ENCODE assay signal across 1 cellular context in the genomic region with DNA sequence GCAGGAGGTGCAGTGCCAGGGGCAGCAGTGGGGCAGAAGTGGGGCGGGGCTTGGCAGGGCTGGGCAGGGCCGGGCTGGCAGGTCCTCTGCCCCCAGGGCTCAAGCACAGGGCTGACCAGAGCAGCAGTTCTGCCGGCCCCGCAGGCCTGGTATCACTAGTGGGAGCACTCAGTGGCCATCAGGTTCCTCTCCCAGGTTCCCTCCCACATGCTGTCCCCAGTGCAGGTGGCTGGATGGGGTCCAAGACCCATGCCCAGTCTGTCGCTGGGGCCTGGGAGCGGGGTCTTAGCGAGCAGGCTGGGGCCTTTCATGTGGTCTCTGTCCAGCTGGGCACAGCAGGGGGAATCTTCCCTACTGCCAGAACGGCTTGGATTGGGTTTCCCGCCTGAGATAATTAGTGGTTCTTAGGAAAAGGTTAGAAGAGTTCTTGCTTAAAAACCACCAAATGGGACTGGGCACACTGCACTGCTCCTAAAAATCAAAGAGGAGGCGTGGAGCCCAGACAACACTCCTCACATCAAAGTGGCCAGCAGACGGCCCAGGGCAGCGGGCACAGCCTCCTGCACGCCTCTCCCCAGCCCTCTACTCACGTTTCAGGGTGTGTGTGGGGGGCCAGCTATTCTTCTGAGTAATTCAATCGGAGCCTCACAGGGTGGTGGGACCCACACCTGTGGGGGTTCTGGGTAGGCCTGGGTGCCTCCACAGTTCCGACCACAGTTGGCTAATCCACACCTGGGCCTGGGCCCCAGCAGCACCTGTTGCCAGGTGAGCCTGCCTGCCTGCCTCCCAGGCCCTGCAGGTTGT.
TF ChIP-seq lines count a peak whose summit lies in the region.

No MANE protein-coding gene starts in this region.

TF ChIP-seq in SK-N-SH treated with all-trans-retinoic acid at 6 μM for 48 hours, 23 proteins besides CTCF, POLR2A, EP300 and RAD21 (continued from another document):
- TF ChIP-seq, protein P1, sequence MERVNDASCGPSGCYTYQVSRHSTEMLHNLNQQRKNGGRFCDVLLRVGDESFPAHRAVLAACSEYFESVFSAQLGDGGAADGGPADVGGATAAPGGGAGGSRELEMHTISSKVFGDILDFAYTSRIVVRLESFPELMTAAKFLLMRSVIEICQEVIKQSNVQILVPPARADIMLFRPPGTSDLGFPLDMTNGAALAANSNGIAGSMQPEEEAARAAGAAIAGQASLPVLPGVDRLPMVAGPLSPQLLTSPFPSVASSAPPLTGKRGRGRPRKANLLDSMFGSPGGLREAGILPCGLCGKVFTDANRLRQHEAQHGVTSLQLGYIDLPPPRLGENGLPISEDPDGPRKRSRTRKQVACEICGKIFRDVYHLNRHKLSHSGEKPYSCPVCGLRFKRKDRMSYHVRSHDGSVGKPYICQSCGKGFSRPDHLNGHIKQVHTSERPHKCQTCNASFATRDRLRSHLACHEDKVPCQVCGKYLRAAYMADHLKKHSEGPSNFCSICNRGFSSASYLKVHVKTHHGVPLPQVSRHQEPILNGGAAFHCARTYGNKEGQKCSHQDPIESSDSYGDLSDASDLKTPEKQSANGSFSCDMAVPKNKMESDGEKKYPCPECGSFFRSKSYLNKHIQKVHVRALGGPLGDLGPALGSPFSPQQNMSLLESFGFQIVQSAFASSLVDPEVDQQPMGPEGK (CRISPR knock-in tag; IDR thresholded peaks at IDR 0.05; ENCODE audit: borderline replicate concordance), result no peak
